In genomic region chr9:69895185-69895584, GRCh38 we compare ENCODE assay signal across 21 cellular contexts.
DNase-seq lines count a peak whose midpoint lies in the region; ATAC-seq and TF ChIP-seq lines count a peak whose summit lies in the region.
"Had no signal": no experiment of that assay in that cellular context is flagged by ENCODE, and none has a peak within 500 bp of the region (broad histone marks: within the 10 kb centered on the region; RNA-seq: fewer than 3 reads in every experiment).

No MANE protein-coding gene starts in this region.

- no peak for TF ChIP-seq CTCF in choroid plexus epithelial cell (conservative IDR thresholded peaks at IDR 0.05; ENCODE audit: low read depth, low read length)
- TF ChIP-seq CTCF in hepatocyte (IDR thresholded peaks at IDR 0.05; ENCODE audit: poor library complexity): no peak
- no peak for TF ChIP-seq CTCF in ovary (IDR thresholded peaks at IDR 0.05)

- intact Hi-C loops in ovary (cut with DNase I): no loop called here

- H4K12ac ChIP-seq in trophoblast cell (ENCODE audit: low read depth, low read length): no peak overlapping the region

- TF ChIP-seq POLR2A in ovary (IDR thresholded peaks at IDR 0.05): no peak

- ATAC-seq in HG03139 (IDR thresholded peaks at IDR 0.05; ENCODE audit: unreplicated experiment): no peak
- ATAC-seq: PC-3 had no signal

- peak overlapping the region; percentile 29 for H3K27ac ChIP-seq in hepatocyte
- no peak overlapping the region for H3K27ac ChIP-seq in trophoblast cell (ENCODE audit: low read depth, low read length)
- no peak overlapping the region for H3K27ac ChIP-seq in ovary
- H3K27ac ChIP-seq: 22Rv1, HL-60 had no signal

- H3K4me3 ChIP-seq in choroid plexus epithelial cell (ENCODE audit: low read depth, low read length) (no peak overlapping the region), hepatocyte (no peak overlapping the region), trophoblast cell (ENCODE audit: low read depth, low read length) (no peak overlapping the region), ovary (no peak overlapping the region)
- H3K4me3 ChIP-seq: MG63 had no signal

- H2BK120ac ChIP-seq in trophoblast cell (ENCODE audit: insufficient read depth, low read length, poor library complexity): no peak overlapping the region

- no peak overlapping the region for H3K23ac ChIP-seq in trophoblast cell (ENCODE audit: low read length)

- no peaks in the 10 kb centered on the region for H3K9me3 ChIP-seq in hepatocyte (ENCODE audit: low read depth)
- H3K9me3 ChIP-seq in trophoblast cell (ENCODE audit: insufficient read depth, low read depth, low read length): no peaks in the 10 kb centered on the region
- H3K9me3 ChIP-seq in ovary: no peaks in the 10 kb centered on the region
- H3K9me3 ChIP-seq: MG63 had no signal

- 100% methylated on average over 1 of the region's 1 CpG for WGBS in hepatocyte (ENCODE audit: low lambda C conversion rate, missing lambda C conversion rate)
- no CpG with 5 or more reads among the region's 1 CpG for WGBS in trophoblast cell (ENCODE audit: extremely low coverage, insufficient coverage, insufficient read length)
- whole genome bisulfite sequencing in ovary, 3 donors: 91 to 96% (median 95%) methylated on average over 1 of the region's 1 CpG

- H4K91ac ChIP-seq in trophoblast cell (ENCODE audit: low read depth, low read length): no peak overlapping the region

- H3K18ac ChIP-seq in trophoblast cell (ENCODE audit: low read length): no peak overlapping the region

- H3K14ac ChIP-seq in trophoblast cell (ENCODE audit: low read length): no peak overlapping the region

- no peaks in the 10 kb centered on the region for H3K79me1 ChIP-seq in trophoblast cell (ENCODE audit: low read length)

- H3K27me3 ChIP-seq in hepatocyte (no peaks in the 10 kb centered on the region), trophoblast cell (ENCODE audit: insufficient read depth, low read length) (no peaks in the 10 kb centered on the region), ovary (no peaks in the 10 kb centered on the region)
- H3K27me3 ChIP-seq: MG63 had no signal

- no peak for TF ChIP-seq EP300 in ovary (IDR thresholded peaks at IDR 0.05)

- H3K4ac ChIP-seq in trophoblast cell (ENCODE audit: low read depth, low read length): no peak overlapping the region

- H3K9ac ChIP-seq in trophoblast cell (ENCODE audit: low read length): no peak overlapping the region

- H3K9me2 ChIP-seq in hepatocyte (replicated peaks; ENCODE audit: insufficient read depth): no peaks in the 10 kb centered on the region

- H2BK12ac ChIP-seq in trophoblast cell (ENCODE audit: low read length): no peak overlapping the region

- H4K20me1 ChIP-seq in hepatocyte (ENCODE audit: insufficient read depth, poor library complexity, severe bottlenecking): no peaks in the 10 kb centered on the region

- H3K79me2 ChIP-seq in hepatocyte: no peaks in the 10 kb centered on the region
- H3K79me2 ChIP-seq in trophoblast cell (ENCODE audit: control insufficient read depth, insufficient read depth, low read length, poor library complexity): no peaks in the 10 kb centered on the region

- no peak overlapping the region for H2BK5ac ChIP-seq in trophoblast cell (ENCODE audit: low read depth, low read length, poor library complexity)

- no peaks in the 10 kb centered on the region for H3K36me3 ChIP-seq in hepatocyte (replicated peaks; ENCODE audit: insufficient read depth, low read depth)
- no peaks in the 10 kb centered on the region for H3K36me3 ChIP-seq in trophoblast cell (ENCODE audit: control insufficient read depth in 1 of 2, insufficient read depth in 2 of 2, low read length in 2 of 2)
- no peaks in the 10 kb centered on the region for H3K36me3 ChIP-seq in ovary
- H3K36me3 ChIP-seq: MG63 had no signal

- no peak overlapping the region for H4K8ac ChIP-seq in trophoblast cell (ENCODE audit: low read depth, low read length)

- H2AFZ ChIP-seq in hepatocyte: no peak overlapping the region
- no peak overlapping the region for H2AFZ ChIP-seq in trophoblast cell (ENCODE audit: insufficient read depth, low read length, poor library complexity)

- DNase-seq in DMS53 (lab: John Stamatoyannopoulos, UW) (peak; percentile 7), DMS53 treated with DMSO at 0.1 percent for 48 hours (lab: John Stamatoyannopoulos, UW; ENCODE audit: unreplicated experiment) (no peak), choroid plexus epithelial cell (ENCODE audit: low read depth) (peak; percentile 43), hepatocyte (ENCODE audit: low spot score) (no peak), renal cortical epithelial cell (ENCODE audit: low read depth) (peak; percentile 41), trophoblast cell (no peak), ovary (no peak)
- DNase-seq: EL, Karpas-422, MG63, NCI-H1048, NCI-H1436, NCI-H1930, NCI-H226, NCI-H524, PC-3, RPMI8226, SHP77 treated with DMSO at 0.1 percent for 48 hours had no signal

- H3K4me2 ChIP-seq in hepatocyte: no peak overlapping the region
- no peak overlapping the region for H3K4me2 ChIP-seq in trophoblast cell (ENCODE audit: low read length)

- H2AK5ac ChIP-seq in trophoblast cell (ENCODE audit: low read length): no peak overlapping the region

- H3K4me1 ChIP-seq in hepatocyte (ENCODE audit: insufficient read depth) (peaks cover 5% of the 10 kb centered on the region), trophoblast cell (ENCODE audit: control insufficient read depth in 1 of 2, insufficient read depth in 2 of 2, low read length in 2 of 2) (no peaks in the 10 kb centered on the region), ovary (ENCODE audit: insufficient read depth) (no peaks in the 10 kb centered on the region)

Comparison
In these comparisons a context has a peak if more than half of its experiments do, and no peak if none do; other contexts are left out.
1. DNase-seq: peak in DMS53 (single experiment), choroid plexus epithelial cell (single experiment) and renal cortical epithelial cell (single experiment); none in DMS53 treated with DMSO at 0.1 percent for 48 hours (single experiment), hepatocyte (single experiment), trophoblast cell (0 of 2) and ovary (0 of 5).